ENCODE assay signal across 21 cellular contexts in genomic region chr7:37899712-37900247, GRCh38. TPM values are rescaled to one million over a fixed set of nuclear protein-coding genes. Genes with fewer than 3 reads are reported as not detected.
DNase-seq lines count a peak whose midpoint lies in the region; ATAC-seq and TF ChIP-seq lines count a peak whose summit lies in the region.
"Had no signal": no experiment of that assay in that cellular context is flagged by ENCODE, and none has a peak within 500 bp of the region (broad histone marks: within the 10 kb centered on the region; RNA-seq: fewer than 3 reads in every experiment).

No MANE protein-coding gene starts in this region.

- CTCF ChIA-PET in PC-3 (lab: Charles Lee): interaction anchor here (1.0 kb wide), 1 partner anchor 140 kb away, joined by 3 read pairs; no protein-coding TSS in a partner anchor

- no peaks in the 10 kb centered on the region for H4K20me1 ChIP-seq in PC-3 (ENCODE audit: low read length)
- H4K20me1 ChIP-seq: BLaER1 had no signal

- no peaks in the 10 kb centered on the region for H3K79me2 ChIP-seq in PC-3 (ENCODE audit: low read length)

- H3K4me2 ChIP-seq in PC-3 (ENCODE audit: low read length): no peak overlapping the region
- H3K4me2 ChIP-seq: BLaER1 had no signal

- TF ChIP-seq CTCF in PC-3 (conservative IDR thresholded peaks at IDR 0.05; ENCODE audit: low read depth, low read length): no peak
- no peak for TF ChIP-seq CTCF in body of pancreas (IDR thresholded peaks at IDR 0.05)

- no TSS peak for BruUV-seq in PC-3 (replicated peaks; lab: Mats Ljungman, UMichigan)

- no peak for TF ChIP-seq POLR2A in body of pancreas (IDR thresholded peaks at IDR 0.05)

- intact Hi-C loops in PC-3 (cut with micrococcal nuclease) (loop anchor here (2.0 to 10.0 kb wide), 2 partner anchors 419 to 445 kb away; no protein-coding TSS in a partner anchor), body of pancreas (cut with DNase I) (loop anchor here (5.0 kb wide), 1 partner anchor 328 kb away; no protein-coding TSS in a partner anchor)

- no peaks in the 10 kb centered on the region for H3K9me3 ChIP-seq in PC-3 (ENCODE audit: low read length)
- no peaks in the 10 kb centered on the region for H3K9me3 ChIP-seq in body of pancreas
- H3K9me3 ChIP-seq: BLaER1, Caco-2 had no signal

- H3K9ac ChIP-seq in PC-3 (ENCODE audit: low read length): no peak overlapping the region
- H3K9ac ChIP-seq: BLaER1 had no signal

- H3K4me1 ChIP-seq in PC-3 (ENCODE audit: insufficient read depth, low read length): peaks cover 30% of the 10 kb centered on the region
- H3K4me1 ChIP-seq in body of pancreas: peaks cover 3% of the 10 kb centered on the region
- H3K4me1 ChIP-seq: BLaER1 had no signal

- POLR2A ChIA-PET in PC-3 (lab: Charles Lee; ENCODE audit: unreplicated experiment): interaction anchor here (0.6 kb wide), 1 partner anchor 321 kb away, joined by 5 read pairs; no protein-coding TSS in a partner anchor

- H2AFZ ChIP-seq in PC-3 (ENCODE audit: low read length): no peak overlapping the region

- H3K27ac ChIP-seq in PC-3 (ENCODE audit: low read length): no peak overlapping the region
- no peak overlapping the region for H3K27ac ChIP-seq in body of pancreas
- H3K27ac ChIP-seq: BLaER1 had no signal

- H3F3A ChIP-seq in PC-3 (ENCODE audit: low read length, unreplicated experiment): no peaks in the 10 kb centered on the region

- 22 to 38% methylated on average over 3 of the region's 3 CpGs for WGBS in body of pancreas, 2 donors

- H3K4me3 ChIP-seq in PC-3 (ENCODE audit: low read length) (no peak overlapping the region), body of pancreas (no peak overlapping the region)
- H3K4me3 ChIP-seq: BLaER1, GM12878 had no signal

- ATAC-seq in GM18861 (IDR thresholded peaks at IDR 0.05; ENCODE audit: unreplicated experiment): peak; percentile 77
- no peak; the same call in none of the 2 replicates for ATAC-seq in PC-3
- ATAC-seq in HG03342 (IDR thresholded peaks at IDR 0.05; ENCODE audit: unreplicated experiment): no peak
- ATAC-seq in HG02885 (IDR thresholded peaks at IDR 0.05; ENCODE audit: poor library complexity, unreplicated experiment): no peak
- no peak for ATAC-seq in GM21526 (IDR thresholded peaks at IDR 0.05; ENCODE audit: low FRiP score, unreplicated experiment)
- no peak for ATAC-seq in body of pancreas
- ATAC-seq: GM12878 had no signal

- H3K36me3 ChIP-seq in PC-3 (ENCODE audit: low read depth, low read length): no peaks in the 10 kb centered on the region
- no peaks in the 10 kb centered on the region for H3K36me3 ChIP-seq in body of pancreas (replicated peaks in 1 of 2; ENCODE audit: insufficient read depth in 1 of 2, low read depth in 2 of 2)
- H3K36me3 ChIP-seq: BLaER1 had no signal

- H3K9me2 ChIP-seq in PC-3 (replicated peaks; ENCODE audit: low read length): no peaks in the 10 kb centered on the region

- DNase-seq in PC-3 (peak; percentile 44), kidney glomerular epithelial cell (lab: John Stamatoyannopoulos, UW) (peak; percentile 50), renal cortical epithelial cell (ENCODE audit: low read depth) (peak; percentile 95), body of pancreas (no peak)
- DNase-seq: AML-193; Caco-2; CD8-positive, alpha-beta memory T cell; DMS79; HCEC 1CT; HFFc6; KG1 had no signal

- H3K27me3 ChIP-seq in PC-3 (ENCODE audit: low read length): no peaks in the 10 kb centered on the region
- H3K27me3 ChIP-seq in body of pancreas: no peaks in the 10 kb centered on the region
- H3K27me3 ChIP-seq: BLaER1 had no signal

RNA-seq across cellular contexts. Expression of gene SFRP4, which starts 16.8 kb away (rescaled TPM):
- total RNA-seq in PC-3 (2014; rRNA removed): not detected in 2 replicates
- 1.0 and 2.4 TPM in 2 replicates for total RNA-seq in renal cortical epithelial cell
- 1 to 10 TPM; 5.3 to 9.1 TPM for total RNA-seq in body of pancreas
- total RNA-seq: A673; Caco-2; CD8-positive, alpha-beta memory T cell; G401; GM12878; HFFc6 had no signal

RNA-seq across cellular contexts. Expression of gene EPDR1, which starts 20.7 kb away (rescaled TPM):
- total RNA-seq in PC-3 (2014; rRNA removed) (22.7 and 26.6 TPM in 2 replicates), renal cortical epithelial cell (83.4 and 90.1 TPM in 2 replicates), body of pancreas (10 to 100 TPM; 17.6 to 24.7 TPM)
- total RNA-seq: G401, HFFc6 had no signal

RNA-seq across cellular contexts. Expression of gene NME8, which starts 51.4 kb away (rescaled TPM):
- not detected in 2 replicates for total RNA-seq in PC-3 (2014; rRNA removed)
- not detected in 2 replicates for total RNA-seq in renal cortical epithelial cell
- total RNA-seq in body of pancreas: not detected
- total RNA-seq: A673; Caco-2; CD8-positive, alpha-beta memory T cell; G401; H4; HFFc6; HT1080 had no signal

Comparison
In these comparisons a context has a peak if more than half of its experiments do, and no peak if none do; other contexts are left out.
1. DNase-seq: peak in PC-3 (single experiment), kidney glomerular epithelial cell (single experiment) and renal cortical epithelial cell (single experiment); none in body of pancreas (0 of 4).